In genomic region chr1:203325004-203325417, GRCh38 we compare ENCODE assay signal across 8 cellular contexts. TPM values are rescaled to one million over a fixed set of nuclear protein-coding genes. Genes with fewer than 3 reads are reported as not detected.
A peak's percentile ranks its signal among the peaks of the same experiment; 100 is the strongest.
DNase-seq lines count a peak whose midpoint lies in the region; ATAC-seq and TF ChIP-seq lines count a peak whose summit lies in the region.

No MANE protein-coding gene starts in this region.

- H3K4me1 ChIP-seq in heart right ventricle (peaks cover 35 to 85% (median 77%) of the 10 kb centered on the region in 9 donors), neuronal stem cell (ENCODE audit: control insufficient read depth in 2 of 2, insufficient read depth in 1 of 2, low read depth in 1 of 2, low read length in 2 of 2) (peaks cover 48 to 50% of the 10 kb centered on the region in 2 donors)

- H3K23ac ChIP-seq in neuronal stem cell (ENCODE audit: low read depth, low read length, poor library complexity): no peak overlapping the region

- peaks cover 2% of the 10 kb centered on the region for H3K79me1 ChIP-seq in neuronal stem cell (ENCODE audit: low read depth, low read length)

- WGBS in heart right ventricle, 2 donors: 71 to 75% methylated on average over 5 of the region's 5 CpGs
- no CpG with 5 or more reads among the region's 5 CpGs for WGBS in neuronal stem cell (ENCODE audit: extremely low coverage in 2 of 2, insufficient read length in 2 of 2, insufficient replicate concordance in 1 of 2), 2 donors

- H4K8ac ChIP-seq in neuronal stem cell (ENCODE audit: low read depth, low read length): no peak overlapping the region

- no peak overlapping the region for H2BK120ac ChIP-seq in neuronal stem cell (ENCODE audit: low read depth, low read length)

- no peak overlapping the region for H3K4me3 ChIP-seq in heart right ventricle
- H3K4me3 ChIP-seq in neuronal stem cell (ENCODE audit: low read length in 2 of 2): peak overlapping the region in 1 of 2 donors; percentile 21

- peak overlapping the region; percentile 95 for H2BK5ac ChIP-seq in neuronal stem cell (ENCODE audit: low read length)

- no peaks in the 10 kb centered on the region for H3K9me3 ChIP-seq in heart right ventricle
- H3K9me3 ChIP-seq in neuronal stem cell (replicated peaks in 1 of 2; ENCODE audit: control insufficient read depth in 2 of 2, insufficient read depth in 1 of 2, low read depth in 1 of 2, low read length in 2 of 2): no peaks in the 10 kb centered on the region

- no peak for TF ChIP-seq CTCF in heart right ventricle (IDR thresholded peaks at IDR 0.05)
- no peak for TF ChIP-seq CTCF in brain (conservative IDR thresholded peaks at IDR 0.05)

- H4K91ac ChIP-seq in neuronal stem cell (ENCODE audit: low read depth, low read length, poor library complexity): no peak overlapping the region

- peaks cover 8% of the 10 kb centered on the region for H3K27me3 Mint-ChIP-seq in brain

- ATAC-seq in heart right ventricle (no peak), Right ventricle myocardium inferior (no peak), HG03460 (IDR thresholded peaks at IDR 0.05; ENCODE audit: unreplicated experiment) (peak; percentile 38), GM19467 (IDR thresholded peaks at IDR 0.05; ENCODE audit: unreplicated experiment) (no peak)

- peak overlapping the region; percentile 49 to 80 (median 68) for H3K4me3 Mint-ChIP-seq in brain

- H2BK12ac ChIP-seq in neuronal stem cell (ENCODE audit: low read length): peak overlapping the region; percentile 98

- H3K18ac ChIP-seq in neuronal stem cell (ENCODE audit: low read length): peak overlapping the region; percentile 94

- peak overlapping the region; percentile 13 for H2BK15ac ChIP-seq in neuronal stem cell (ENCODE audit: low read length)

- H2AK5ac ChIP-seq in neuronal stem cell (ENCODE audit: low read depth, low read length): peak overlapping the region; percentile 96

- peak overlapping the region; percentile 44 for H3K4me2 ChIP-seq in neuronal stem cell (ENCODE audit: insufficient read depth, low read length, poor library complexity, severe bottlenecking)

- H3K4ac ChIP-seq in neuronal stem cell (ENCODE audit: low read length): peak overlapping the region; percentile 94

- H3K14ac ChIP-seq in neuronal stem cell (ENCODE audit: low read length): no peak overlapping the region

- intact Hi-C loops in heart right ventricle (cut with DNase I) (no loop called here), Right ventricle myocardium inferior (cut with DNase I) (no loop called here)

- peak overlapping the region; percentile 51 for H3K9ac ChIP-seq in neuronal stem cell (ENCODE audit: low read depth, low read length, poor library complexity)

- peaks cover 93% of the 10 kb centered on the region for H3K4me1 Mint-ChIP-seq in brain

- H3K9me3 Mint-ChIP-seq in brain: no peaks in the 10 kb centered on the region

- H2AFZ ChIP-seq in neuronal stem cell (ENCODE audit: low read length): peak overlapping the region; percentile 62

- H3K27ac ChIP-seq in heart right ventricle (peak overlapping the region; percentile 84 to 98 (median 94)), neuronal stem cell (replicated peaks; ENCODE audit: low read length) (peak overlapping the region; percentile 99)

- H3K27me3 ChIP-seq in heart right ventricle: no peaks in the 10 kb centered on the region
- peaks cover 0 to 5% (median 0%) of the 10 kb centered on the region in 3 experiments for H3K27me3 ChIP-seq in neuronal stem cell (ENCODE audit: control insufficient read depth in 3 of 3, insufficient read depth in 3 of 3, low read depth in 1 of 3, low read length in 3 of 3)

- DNase-seq in heart right ventricle (no peak), Right ventricle myocardium inferior (ENCODE audit: missing footprints) (no peak), SW480 (ENCODE audit: low spot score) (peak; percentile 36), neuronal stem cell (ENCODE audit: low spot score) (peak; percentile 84), HuH-7 (ENCODE audit: low spot score) (no peak)

- H3K36me3 Mint-ChIP-seq in brain: no peaks in the 10 kb centered on the region

- peak overlapping the region; percentile 96 to 98 (median 97) for H3K27ac Mint-ChIP-seq in brain

- H3K36me3 ChIP-seq in heart right ventricle: no peaks in the 10 kb centered on the region
- no peaks in the 10 kb centered on the region for H3K36me3 ChIP-seq in neuronal stem cell (replicated peaks in 1 of 2; ENCODE audit: control insufficient read depth in 2 of 2, insufficient read depth in 2 of 2, low read length in 2 of 2)

RNA-seq across cellular contexts. Expression of gene BTG2, which starts 19.7 kb away (rescaled TPM):
- 100 to 1,000 TPM in 3 of 10 donors, 10 to 100 TPM in 7; 26.4 to 349 (median 58.9) TPM for total RNA-seq in heart right ventricle
- polyA plus RNA-seq in heart right ventricle: 10 to 100 TPM; 28.3 to 49.6 TPM
- total RNA-seq in Right ventricle myocardium inferior: 44.8 TPM
- 117 TPM for polyA plus RNA-seq in brain (ENCODE audit: insufficient read depth, low read depth, low replicate concordance)
- 59.9 TPM for polyA plus RNA-seq in neuronal stem cell (2013, experiment 1 of 2)
- 59.9 TPM for polyA plus RNA-seq in neuronal stem cell (2013, experiment 2 of 2)

RNA-seq across cellular contexts. Expression of gene FMOD, which starts 25.9 kb away (rescaled TPM):
- total RNA-seq in heart right ventricle (10 to 100 TPM in 5 of 10 donors, 1 to 10 TPM in 5; 7.0 to 20.5 (median 10.7) TPM), Right ventricle myocardium inferior (7.7 TPM)
- polyA plus RNA-seq in heart right ventricle (10 to 100 TPM in 1 of 2 donors, 1 to 10 TPM in 1; 4.5 to 11.2 TPM), brain (ENCODE audit: insufficient read depth, low read depth, low replicate concordance) (7.9 TPM)
- 2.0 TPM for polyA plus RNA-seq in neuronal stem cell (2013, experiment 1 of 2)
- polyA plus RNA-seq in neuronal stem cell (2013, experiment 2 of 2): 2.0 TPM

Comparison
In these comparisons a context has a peak if more than half of its experiments do, and no peak if none do; other contexts are left out.
1. DNase-seq: peak in SW480 (single experiment) and neuronal stem cell (single experiment); none in heart right ventricle (0 of 2), Right ventricle myocardium inferior (single experiment) and HuH-7 (single experiment).